ENCODE assay signal across 8 cellular contexts in the genomic region with DNA sequence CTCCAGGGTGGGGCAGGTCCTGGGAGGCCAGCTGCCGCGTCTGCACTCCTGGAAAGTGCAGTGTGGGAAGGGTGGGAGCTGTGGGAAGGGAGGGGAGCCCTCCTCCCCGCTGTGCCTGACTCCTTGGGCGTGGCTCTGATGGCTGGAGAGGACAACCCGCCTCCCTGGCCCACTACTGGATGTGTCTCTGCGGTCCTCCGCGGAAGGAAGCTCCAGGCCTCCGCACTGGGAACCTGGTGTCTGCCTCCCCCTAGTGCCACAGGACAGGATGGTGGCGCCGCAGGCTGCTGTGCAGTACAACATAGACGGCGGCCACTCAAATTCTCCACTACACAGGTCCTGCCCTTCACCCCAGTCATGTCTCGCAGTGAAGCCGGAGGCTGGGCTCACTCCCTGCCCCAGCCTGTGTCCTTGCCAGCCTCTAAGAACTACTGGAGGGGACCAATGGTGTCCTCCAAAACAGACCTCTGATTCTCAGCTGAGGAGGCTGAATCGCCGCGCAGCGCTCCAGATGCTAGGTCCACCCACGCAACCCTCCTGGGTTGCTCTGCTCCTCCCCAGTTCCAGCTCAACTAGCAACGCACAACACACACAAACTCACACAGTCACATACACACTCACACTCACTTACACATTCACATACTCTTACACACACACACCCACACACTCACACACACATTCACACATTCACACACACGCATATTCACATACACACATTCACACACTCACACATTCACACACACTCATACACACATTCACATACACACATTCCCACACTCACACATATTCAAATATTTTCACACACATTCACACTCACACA. TPM values are rescaled to one million over a fixed set of nuclear protein-coding genes. Genes with fewer than 3 reads are reported as not detected.
DNase-seq lines count a peak whose midpoint lies in the region; ATAC-seq and TF ChIP-seq lines count a peak whose summit lies in the region.

No MANE protein-coding gene starts in this region.

- ATAC-seq in Right ventricle myocardium inferior (peak; percentile 95), T-cell (replicated peaks in 1 of 4) (peak; percentile 72 to 89 (median 82)), GM18907 (IDR thresholded peaks at IDR 0.05; ENCODE audit: unreplicated experiment) (no peak)

- H3K4me1 Mint-ChIP-seq in T-cell: peaks cover 10 to 21% (median 12%) of the 10 kb centered on the region in 3 donors

- H3K27me3 Mint-ChIP-seq in T-cell: no peaks in the 10 kb centered on the region

- peak; percentile 58 to 64 for TF ChIP-seq RAD21 in liver (IDR thresholded peaks at IDR 0.05)

- H3K36me3 ChIP-seq in liver (ENCODE audit: control insufficient read depth in 4 of 4, insufficient read depth in 3 of 4, low read depth in 1 of 4, low read length in 3 of 4): no peaks in the 10 kb centered on the region

- POLR2A ChIA-PET in T-cell (lab: Charles Lee): no interaction called here

- no peak overlapping the region for H3K9ac ChIP-seq in liver (ENCODE audit: low read depth in 1 of 2, low read length in 2 of 2)

- no peaks in the 10 kb centered on the region for H3K9me3 Mint-ChIP-seq in T-cell

- no peak overlapping the region for H3K27ac Mint-ChIP-seq in T-cell

- no peaks in the 10 kb centered on the region for H3K27me3 ChIP-seq in liver (ENCODE audit: control insufficient read depth in 4 of 4, insufficient read depth in 4 of 4, low read length in 3 of 4)

- no peak overlapping the region for H3K4me3 Mint-ChIP-seq in T-cell

- intact Hi-C loops in Right ventricle myocardium inferior (cut with DNase I): loop anchor here (2.0 to 5.0 kb wide), 2 partner anchors 243 to 367 kb away; no protein-coding TSS in a partner anchor
- intact Hi-C loops in cardiac septum (cut with DNase I): loop anchor here (2.0 to 10.0 kb wide), 3 partner anchors 175 to 382 kb away; no protein-coding TSS in a partner anchor

- H3K9me3 ChIP-seq in liver (ENCODE audit: control insufficient read depth in 4 of 4, low read length in 3 of 4): no peaks in the 10 kb centered on the region

- peak; percentile 26 for TF ChIP-seq CTCF in liver (IDR thresholded peaks at IDR 0.05; ENCODE audit: low read depth, low read length, missing input control)

- no peaks in the 10 kb centered on the region for H3K4me1 ChIP-seq in liver (ENCODE audit: control insufficient read depth in 4 of 4, insufficient read depth in 4 of 4, low read length in 3 of 4)

- CTCF ChIA-PET in T-cell (lab: Charles Lee): interaction anchor here (0.6 to 5.5 kb wide), 8 partner anchors 7 to 383 kb away, joined by 3 to 56 read pairs (median 4); partner anchors contain the start of gene FXYD2 (in 1 of the 2)

- WGBS in liver: 46% methylated on average over 22 of the region's 22 CpGs

- H3K36me3 Mint-ChIP-seq in T-cell: no peaks in the 10 kb centered on the region

- H3K27ac ChIP-seq in liver (ENCODE audit: low read depth in 1 of 2, low read length in 2 of 2): no peak overlapping the region
- no peak overlapping the region for H3K27ac ChIP-seq in substantia nigra (ENCODE audit: low read depth, low read length, poor library complexity, severe bottlenecking)

- DNase-seq in Right ventricle myocardium inferior (ENCODE audit: missing footprints) (peak; percentile 85), cardiac septum (ENCODE audit: low spot score) (no peak), NCI-H1092 treated with DMSO at 0.1 percent for 48 hours (lab: John Stamatoyannopoulos, UW) (peak; percentile 88), T-cell (peak in 13 of 34 experiments; percentile 20 to 53 (median 32)), substantia nigra (lab: John Stamatoyannopoulos, UW) (peak in 44 of 49 donors; percentile 27 to 87 (median 70))
- peak; percentile 32 for DNase-seq in central memory CD4-positive, alpha-beta T cell

- H3K4me3 ChIP-seq in liver (ENCODE audit: low read depth in 1 of 3, low read length in 3 of 3): no peak overlapping the region

TF ChIP-seq in liver, 16 proteins besides CTCF, POLR2A, EP300 and RAD21:
- TF ChIP-seq NR2F2 (IDR thresholded peaks at IDR 0.05) (no peak), FOXA2 (IDR thresholded peaks at IDR 0.05) (no peak), EGR1 (IDR thresholded peaks at IDR 0.05; ENCODE audit: low read depth in 2 of 2) (no peak), MAX (IDR thresholded peaks at IDR 0.05) (no peak), TAF1 (conservative IDR thresholded peaks at IDR 0.05) (no peak), FOXA1 (IDR thresholded peaks at IDR 0.05) (no peak), JUND (IDR thresholded peaks at IDR 0.05) (no peak), YY1 (IDR thresholded peaks at IDR 0.05) (no peak), GABPA (IDR thresholded peaks at IDR 0.05 in 1 of 2, conservative IDR thresholded peaks at IDR 0.05 in 1 of 2) (no peak), HNF4G (IDR thresholded peaks at IDR 0.05) (no peak), HNF4A (conservative IDR thresholded peaks at IDR 0.05) (no peak), RXRA (IDR thresholded peaks at IDR 0.05) (no peak), SP1 (IDR thresholded peaks at IDR 0.05) (no peak)
- TF ChIP-seq, protein P1, sequence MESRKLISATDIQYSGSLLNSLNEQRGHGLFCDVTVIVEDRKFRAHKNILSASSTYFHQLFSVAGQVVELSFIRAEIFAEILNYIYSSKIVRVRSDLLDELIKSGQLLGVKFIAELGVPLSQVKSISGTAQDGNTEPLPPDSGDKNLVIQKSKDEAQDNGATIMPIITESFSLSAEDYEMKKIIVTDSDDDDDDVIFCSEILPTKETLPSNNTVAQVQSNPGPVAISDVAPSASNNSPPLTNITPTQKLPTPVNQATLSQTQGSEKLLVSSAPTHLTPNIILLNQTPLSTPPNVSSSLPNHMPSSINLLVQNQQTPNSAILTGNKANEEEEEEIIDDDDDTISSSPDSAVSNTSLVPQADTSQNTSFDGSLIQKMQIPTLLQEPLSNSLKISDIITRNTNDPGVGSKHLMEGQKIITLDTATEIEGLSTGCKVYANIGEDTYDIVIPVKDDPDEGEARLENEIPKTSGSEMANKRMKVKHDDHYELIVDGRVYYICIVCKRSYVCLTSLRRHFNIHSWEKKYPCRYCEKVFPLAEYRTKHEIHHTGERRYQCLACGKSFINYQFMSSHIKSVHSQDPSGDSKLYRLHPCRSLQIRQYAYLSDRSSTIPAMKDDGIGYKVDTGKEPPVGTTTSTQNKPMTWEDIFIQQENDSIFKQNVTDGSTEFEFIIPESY (IDR thresholded peaks at IDR 0.05): no peak
- TF ChIP-seq, protein P2, sequence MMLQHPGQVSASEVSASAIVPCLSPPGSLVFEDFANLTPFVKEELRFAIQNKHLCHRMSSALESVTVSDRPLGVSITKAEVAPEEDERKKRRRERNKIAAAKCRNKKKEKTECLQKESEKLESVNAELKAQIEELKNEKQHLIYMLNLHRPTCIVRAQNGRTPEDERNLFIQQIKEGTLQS (IDR thresholded peaks at IDR 0.05): no peak
- TF ChIP-seq, protein P3, sequence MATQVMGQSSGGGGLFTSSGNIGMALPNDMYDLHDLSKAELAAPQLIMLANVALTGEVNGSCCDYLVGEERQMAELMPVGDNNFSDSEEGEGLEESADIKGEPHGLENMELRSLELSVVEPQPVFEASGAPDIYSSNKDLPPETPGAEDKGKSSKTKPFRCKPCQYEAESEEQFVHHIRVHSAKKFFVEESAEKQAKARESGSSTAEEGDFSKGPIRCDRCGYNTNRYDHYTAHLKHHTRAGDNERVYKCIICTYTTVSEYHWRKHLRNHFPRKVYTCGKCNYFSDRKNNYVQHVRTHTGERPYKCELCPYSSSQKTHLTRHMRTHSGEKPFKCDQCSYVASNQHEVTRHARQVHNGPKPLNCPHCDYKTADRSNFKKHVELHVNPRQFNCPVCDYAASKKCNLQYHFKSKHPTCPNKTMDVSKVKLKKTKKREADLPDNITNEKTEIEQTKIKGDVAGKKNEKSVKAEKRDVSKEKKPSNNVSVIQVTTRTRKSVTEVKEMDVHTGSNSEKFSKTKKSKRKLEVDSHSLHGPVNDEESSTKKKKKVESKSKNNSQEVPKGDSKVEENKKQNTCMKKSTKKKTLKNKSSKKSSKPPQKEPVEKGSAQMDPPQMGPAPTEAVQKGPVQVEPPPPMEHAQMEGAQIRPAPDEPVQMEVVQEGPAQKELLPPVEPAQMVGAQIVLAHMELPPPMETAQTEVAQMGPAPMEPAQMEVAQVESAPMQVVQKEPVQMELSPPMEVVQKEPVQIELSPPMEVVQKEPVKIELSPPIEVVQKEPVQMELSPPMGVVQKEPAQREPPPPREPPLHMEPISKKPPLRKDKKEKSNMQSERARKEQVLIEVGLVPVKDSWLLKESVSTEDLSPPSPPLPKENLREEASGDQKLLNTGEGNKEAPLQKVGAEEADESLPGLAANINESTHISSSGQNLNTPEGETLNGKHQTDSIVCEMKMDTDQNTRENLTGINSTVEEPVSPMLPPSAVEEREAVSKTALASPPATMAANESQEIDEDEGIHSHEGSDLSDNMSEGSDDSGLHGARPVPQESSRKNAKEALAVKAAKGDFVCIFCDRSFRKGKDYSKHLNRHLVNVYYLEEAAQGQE (IDR thresholded peaks at IDR 0.05): no peak

RNA-seq across cellular contexts. Expression of gene DSCAML1, which starts 12.4 kb away (rescaled TPM):
- 0.22 TPM for total RNA-seq in Right ventricle myocardium inferior
- 1.2 TPM for total RNA-seq in cardiac septum
- 1 to 10 TPM in 2 of 5 donors, under 1 TPM in 3; 0.15 to 2.4 (median 0.96) TPM for total RNA-seq in T-cell
- under 1 TPM; 0.23 to 0.42 TPM for total RNA-seq in liver
- under 1 TPM; 0.07 to 0.17 TPM for polyA plus RNA-seq in liver

RNA-seq across cellular contexts. Expression of gene FXYD2, which starts 15.1 kb away (rescaled TPM):
- total RNA-seq in Right ventricle myocardium inferior (2.7 TPM), cardiac septum (1.6 TPM), T-cell (10 to 100 TPM in 4 of 5 donors, 1 to 10 TPM in 1; 4.3 to 26.0 (median 14.7) TPM), liver (10 to 100 TPM; 22.9 to 60.6 TPM)
- 100 to 1,000 TPM in 1 of 2 donors, 10 to 100 TPM in 1; 20.2 to 105 TPM for polyA plus RNA-seq in liver
